In genomic region chr1:32142446-32143301, GRCh38 we compare ENCODE assay signal across 8 cellular contexts. TPM values are rescaled to one million over a fixed set of nuclear protein-coding genes. Genes with fewer than 3 reads are reported as not detected.
DNase-seq lines count a peak whose midpoint lies in the region; ATAC-seq and TF ChIP-seq lines count a peak whose summit lies in the region.

No MANE protein-coding gene starts in this region.

- no peaks in the 10 kb centered on the region for H3K9me3 Mint-ChIP-seq in stimulated activated naive CD8-positive, alpha-beta T cell treated with anti-CD3 and anti-CD28 coated beads, Interleukin-15, Interleukin-2, amounts not matched to agents 100 ng/mL and 50 ng/mL, for 24 hours
- H3K9me3 Mint-ChIP-seq in stimulated activated naive CD8-positive, alpha-beta T cell treated with anti-CD3 and anti-CD28 coated beads, Interleukin-15, amount 100 ng/mL, for 72 hours = no peaks in the 10 kb centered on the region

- DNase-seq in stimulated activated naive CD8-positive, alpha-beta T cell treated with anti-CD3 and anti-CD28 coated beads, Interleukin-15, amount 100 ng/mL, for 72 hours = no peak
- peak; percentile 60 to 64 for DNase-seq in breast epithelium (ENCODE audit: low spot score in 2 of 2)
- peak; percentile 79 for DNase-seq in left kidney (ENCODE audit: low read depth, low spot score)
- peak in 1 of 2 donors; percentile 55 for DNase-seq in aorta
- no peak for DNase-seq in GM13977 (ENCODE audit: low spot score)

- H3K27me3 ChIP-seq in breast epithelium = no peaks in the 10 kb centered on the region
- no peaks in the 10 kb centered on the region for H3K27me3 ChIP-seq in aorta (ENCODE audit: control insufficient read depth in 1 of 2, insufficient read depth in 2 of 2, low read length in 1 of 2)

- H3K27me3 Mint-ChIP-seq in stimulated activated naive CD8-positive, alpha-beta T cell treated with anti-CD3 and anti-CD28 coated beads, Interleukin-15, Interleukin-2, amounts not matched to agents 100 ng/mL and 50 ng/mL, for 24 hours = no peaks in the 10 kb centered on the region
- no peaks in the 10 kb centered on the region for H3K27me3 Mint-ChIP-seq in stimulated activated naive CD8-positive, alpha-beta T cell treated with anti-CD3 and anti-CD28 coated beads, Interleukin-15, amount 100 ng/mL, for 72 hours

- no peak overlapping the region for H3K4me3 Mint-ChIP-seq in stimulated activated naive CD8-positive, alpha-beta T cell treated with anti-CD3 and anti-CD28 coated beads, Interleukin-15, Interleukin-2, amounts not matched to agents 100 ng/mL and 50 ng/mL, for 24 hours
- H3K4me3 Mint-ChIP-seq in stimulated activated naive CD8-positive, alpha-beta T cell treated with anti-CD3 and anti-CD28 coated beads, Interleukin-15, amount 100 ng/mL, for 72 hours = no peak overlapping the region

- peaks cover 0 to 6% of the 10 kb centered on the region in 2 donors for H3K9me3 ChIP-seq in breast epithelium
- no peaks in the 10 kb centered on the region for H3K9me3 ChIP-seq in aorta (ENCODE audit: control insufficient read depth, low read length)

- TF ChIP-seq CTCF in breast epithelium (IDR thresholded peaks at IDR 0.05) = no peak
- no peak for TF ChIP-seq CTCF in GM13977 (IDR thresholded peaks at IDR 0.05; ENCODE audit: extremely low read depth, insufficient read depth, missing control alignments)

- no peak overlapping the region for H3K4me3 ChIP-seq in breast epithelium
- H3K4me3 ChIP-seq in aorta (ENCODE audit: low read length in 2 of 2) = no peak overlapping the region

- WGBS in aorta, 2 donors = 62 to 63% methylated on average over 6 of the region's 6 CpGs

- no peaks in the 10 kb centered on the region for H3K4me1 ChIP-seq in breast epithelium
- peaks cover 0 to 3% of the 10 kb centered on the region in 2 donors for H3K4me1 ChIP-seq in aorta (ENCODE audit: control insufficient read depth in 1 of 2, insufficient read depth in 2 of 2, low read length in 2 of 2)

- no peak for ATAC-seq in stimulated activated naive CD8-positive, alpha-beta T cell treated with anti-CD3 and anti-CD28 coated beads, Interleukin-15, amount 100 ng/mL, for 72 hours
- ATAC-seq in aorta (ENCODE audit: low FRiP score) (peak; percentile 87), GM19397 (IDR thresholded peaks at IDR 0.05; ENCODE audit: unreplicated experiment) (no peak), GM18870 (IDR thresholded peaks at IDR 0.05; ENCODE audit: unreplicated experiment) (no peak)

- peaks cover 41% of the 10 kb centered on the region for H3K36me3 Mint-ChIP-seq in stimulated activated naive CD8-positive, alpha-beta T cell treated with anti-CD3 and anti-CD28 coated beads, Interleukin-15, Interleukin-2, amounts not matched to agents 100 ng/mL and 50 ng/mL, for 24 hours (ENCODE audit: low read depth)

- H3K4me1 Mint-ChIP-seq in stimulated activated naive CD8-positive, alpha-beta T cell treated with anti-CD3 and anti-CD28 coated beads, Interleukin-15, Interleukin-2, amounts not matched to agents 100 ng/mL and 50 ng/mL, for 24 hours (ENCODE audit: low read depth) = peaks cover 74% of the 10 kb centered on the region
- H3K4me1 Mint-ChIP-seq in stimulated activated naive CD8-positive, alpha-beta T cell treated with anti-CD3 and anti-CD28 coated beads, Interleukin-15, amount 100 ng/mL, for 72 hours = peaks cover 68% of the 10 kb centered on the region

- no peaks in the 10 kb centered on the region for H3K36me3 ChIP-seq in breast epithelium
- H3K36me3 ChIP-seq in aorta (ENCODE audit: control insufficient read depth in 1 of 2, insufficient read depth in 2 of 2, low read length in 1 of 2) = no peaks in the 10 kb centered on the region

- peak overlapping the region; percentile 49 for H3K27ac Mint-ChIP-seq in stimulated activated naive CD8-positive, alpha-beta T cell treated with anti-CD3 and anti-CD28 coated beads, Interleukin-15, Interleukin-2, amounts not matched to agents 100 ng/mL and 50 ng/mL, for 24 hours
- peak overlapping the region in 1 of 2 donors; percentile 32 for H3K27ac Mint-ChIP-seq in stimulated activated naive CD8-positive, alpha-beta T cell treated with anti-CD3 and anti-CD28 coated beads, Interleukin-15, amount 100 ng/mL, for 72 hours

- intact Hi-C loops in breast epithelium (cut with DNase I; ENCODE audit: low total_unique reads) = no loop called here
- intact Hi-C loops in aorta (cut with DNase I) = no loop called here

- TF ChIP-seq POLR2A in breast epithelium (IDR thresholded peaks at IDR 0.05) = no peak

- H3K27ac ChIP-seq in breast epithelium = peak overlapping the region; percentile 79 to 80
- no peak overlapping the region for H3K27ac ChIP-seq in aorta (ENCODE audit: low read depth in 1 of 2, low read length in 2 of 2)

- in situ Hi-C loops in GM13977 (cut with MboI; ENCODE audit: low pct_unique_long_range_greater_than_20kb, low sequenced_read_pairs, unreplicated experiment) = no loop called here

RNA-seq across cellular contexts. Expression of gene KPNA6, which starts 34.8 kb away (rescaled TPM):
- total RNA-seq in breast epithelium = 10 to 100 TPM; 35.5 to 53.1 (median 40.6) TPM
- 10 to 100 TPM; 58.4 to 66.2 TPM for total RNA-seq in aorta
- polyA plus RNA-seq in aorta = 10 to 100 TPM in 1 of 2 donors, 1 to 10 TPM in 1; 8.8 to 11.0 TPM

RNA-seq across cellular contexts. Expression of gene TXLNA, which starts 36.8 kb away (rescaled TPM):
- total RNA-seq in breast epithelium = 10 to 100 TPM; 38.7 to 51.8 (median 45.8) TPM
- 10 to 100 TPM; 46.7 to 55.5 TPM for total RNA-seq in aorta
- polyA plus RNA-seq in aorta = 10 to 100 TPM; 14.3 to 23.9 TPM

RNA-seq across cellular contexts. Expression of gene CCDC28B, which starts 57.7 kb away (rescaled TPM):
- 1 to 10 TPM; 1.4 to 5.2 (median 4.1) TPM for total RNA-seq in breast epithelium
- 1 to 10 TPM; 4.8 to 7.1 TPM for total RNA-seq in aorta
- polyA plus RNA-seq in aorta = 10 to 100 TPM in 1 of 2 donors, 1 to 10 TPM in 1; 2.8 to 10.5 TPM

Comparison
In these comparisons a context has a peak if more than half of its experiments do, and no peak if none do; other contexts are left out.
1. DNase-seq: peak in breast epithelium (2 of 2) and left kidney (single experiment); none in stimulated activated naive CD8-positive, alpha-beta T cell treated with anti-CD3 and anti-CD28 coated beads, Interleukin-15, amount 100 ng/mL, for 72 hours (0 of 2) and GM13977 (single experiment).
2. H3K27ac ChIP-seq: peak in breast epithelium (2 of 2); none in aorta (0 of 2).